Comparison of ENCODE assay signal across 8 cellular contexts in the genomic region with DNA sequence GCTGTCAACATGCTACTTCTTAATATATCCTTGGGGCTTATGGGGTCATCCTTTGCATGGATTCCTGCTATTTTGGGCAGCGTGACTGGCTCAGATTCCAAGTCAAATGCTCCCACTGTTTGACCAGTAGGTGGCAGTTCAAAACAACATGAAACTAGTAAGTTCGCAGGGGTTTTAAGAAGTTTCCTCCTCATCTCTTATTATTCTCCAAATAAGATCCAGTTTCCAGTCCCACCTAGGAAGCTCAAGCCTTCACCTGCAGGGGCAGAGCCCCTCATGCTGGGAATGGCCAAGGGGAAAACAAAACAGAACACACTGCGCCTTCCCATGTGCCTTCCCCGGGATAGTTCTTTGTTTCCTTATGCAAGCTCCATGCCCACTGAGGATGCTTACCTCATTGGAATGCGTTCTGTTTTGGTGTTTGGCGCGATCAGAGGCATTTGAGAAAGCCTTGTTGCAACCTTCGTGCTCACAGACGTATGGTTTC.
DNase-seq lines count a peak whose midpoint lies in the region; ATAC-seq and TF ChIP-seq lines count a peak whose summit lies in the region.

No MANE protein-coding gene starts in this region.

- no peaks in the 10 kb centered on the region for H3K9me2 ChIP-seq in DOHH2 (replicated peaks; ENCODE audit: control insufficient read depth, low read length)

- no peak for ATAC-seq in thoracic aorta (ENCODE audit: insufficient number of reproducible peaks, low FRiP score, low read depth)

- in situ Hi-C loops in astrocyte of the spinal cord (cut with HindIII; ENCODE audit: low sequenced_read_pairs), result no loop called here

- TF ChIP-seq CTCF in DOHH2 (IDR thresholded peaks at IDR 0.05; ENCODE audit: low read depth, low read length, poor library complexity, severe bottlenecking), result peak; percentile 83
- TF ChIP-seq CTCF in LNCaP clone FGC (IDR thresholded peaks at IDR 0.05; ENCODE audit: control insufficient read depth, extremely low read depth, insufficient read depth), result peak; percentile 75
- TF ChIP-seq CTCF in astrocyte of the spinal cord (IDR thresholded peaks at IDR 0.05; ENCODE audit: low read depth, low read length), result peak; percentile 83
- TF ChIP-seq CTCF in thoracic aorta (IDR thresholded peaks at IDR 0.05), result peak; percentile 71

- H3K27ac ChIP-seq in DOHH2 (ENCODE audit: low read depth, low read length), result no peak overlapping the region
- H3K27ac ChIP-seq in thoracic aorta, result no peak overlapping the region

- H3K9me3 ChIP-seq in DOHH2 (ENCODE audit: control insufficient read depth, insufficient read depth, low read length) (no peaks in the 10 kb centered on the region), thoracic aorta (no peaks in the 10 kb centered on the region)

- no peaks in the 10 kb centered on the region for H4K20me1 ChIP-seq in DOHH2 (ENCODE audit: control insufficient read depth, insufficient read depth, low read depth, low read length)

- H3K4me1 ChIP-seq in DOHH2 (ENCODE audit: control insufficient read depth, low read length) (no peaks in the 10 kb centered on the region), thoracic aorta (ENCODE audit: control insufficient read depth in 1 of 2, low read depth in 2 of 2) (peaks cover 4 to 12% of the 10 kb centered on the region in 2 donors)

- no peak overlapping the region for H3K4me2 ChIP-seq in DOHH2 (ENCODE audit: low read length)

- H3K27me3 ChIP-seq in DOHH2 (ENCODE audit: control insufficient read depth, low read length) (peaks cover 20% of the 10 kb centered on the region; the same call in 1 of the 2 replicates), thoracic aorta (replicated peaks; ENCODE audit: insufficient read depth) (no peaks in the 10 kb centered on the region)

- no peaks in the 10 kb centered on the region for H3K79me2 ChIP-seq in DOHH2 (ENCODE audit: control insufficient read depth, low read length)

- H3K4me3 ChIP-seq in DOHH2 (ENCODE audit: low read length), result no peak overlapping the region
- H3K4me3 ChIP-seq in LNCaP clone FGC (ENCODE audit: low read depth, low read length), result no peak overlapping the region
- no peak overlapping the region for H3K4me3 ChIP-seq in astrocyte of the spinal cord (ENCODE audit: low read depth, low read length)
- no peak overlapping the region for H3K4me3 ChIP-seq in thoracic aorta

- H3F3A ChIP-seq in DOHH2 (ENCODE audit: control insufficient read depth, insufficient read depth), result no peaks in the 10 kb centered on the region

- H3K36me3 ChIP-seq in DOHH2 (ENCODE audit: control insufficient read depth, low read length), result no peaks in the 10 kb centered on the region
- no peaks in the 10 kb centered on the region for H3K36me3 ChIP-seq in thoracic aorta

- DNase-seq in LNCaP clone FGC (ENCODE audit: low read depth), result no peak
- DNase-seq in astrocyte of the spinal cord (ENCODE audit: low read depth, low spot score), result peak; percentile 71
- DNase-seq in iPS-NIHi11 (ENCODE audit: low spot score), result peak; percentile 56
- DNase-seq in thoracic aorta (ENCODE audit: low spot score), result no peak
- DNase-seq in stimulated activated CD4-positive, alpha-beta T cell treated with anti-CD3 and anti-CD28 coated beads, Interleukin-2, amount 100 ng/mL, for 24 hours, result no peak
- no peak for DNase-seq in GM19238 (ENCODE audit: insufficient read length, low spot score)
- DNase-seq in DMS79 (lab: John Stamatoyannopoulos, UW), result no peak

Comparison
In these comparisons a context has a peak if more than half of its experiments do, and no peak if none do; other contexts are left out.
1. DNase-seq: peak in astrocyte of the spinal cord (single experiment) and iPS-NIHi11 (single experiment); none in LNCaP clone FGC (single experiment), thoracic aorta (single experiment), stimulated activated CD4-positive, alpha-beta T cell treated with anti-CD3 and anti-CD28 coated beads, Interleukin-2, amount 100 ng/mL, for 24 hours (0 of 2), GM19238 (single experiment) and DMS79 (single experiment).
2. Peak in every context shown above with its lines, with median percentiles within 50 percentile points of each other: CTCF ChIP-seq.